23 cellular contexts compared by ENCODE assay signal in the genomic region with DNA sequence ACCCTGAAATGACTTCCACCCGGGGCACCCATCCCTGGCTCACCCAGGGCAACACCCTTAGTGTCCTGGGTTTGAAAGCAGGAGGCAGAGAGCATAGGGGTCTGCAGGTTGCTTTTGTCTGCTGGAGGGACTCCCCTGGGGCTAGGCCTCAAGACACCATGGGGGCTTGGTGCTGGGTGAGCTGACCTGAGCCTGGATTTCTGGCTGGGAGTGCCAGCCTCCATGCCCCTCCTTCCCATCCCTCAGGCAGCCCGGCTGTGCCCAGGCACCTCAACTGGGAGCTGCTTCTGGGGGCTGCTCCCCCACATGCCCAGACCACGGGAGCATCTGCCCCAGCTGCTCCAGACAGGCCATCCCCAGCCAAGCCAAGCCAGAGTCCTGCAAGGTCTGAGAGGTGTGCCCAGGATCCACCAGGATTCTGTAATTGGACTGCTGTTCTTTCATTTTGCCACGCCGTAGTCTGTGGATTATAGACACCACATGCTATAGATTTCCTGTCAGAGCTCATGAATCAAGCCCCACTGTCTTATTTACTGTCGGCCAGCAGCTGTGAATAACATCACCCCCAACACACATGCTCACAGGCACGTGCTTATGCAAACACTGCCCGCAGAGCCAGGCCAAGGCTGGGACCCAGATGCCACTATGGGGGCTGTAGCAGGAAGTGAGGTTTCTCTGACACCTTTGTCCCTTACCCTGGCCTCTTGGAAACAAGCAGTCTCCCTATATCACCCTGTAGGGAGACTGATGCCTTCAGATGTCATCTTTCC. TPM values are rescaled to one million over a fixed set of nuclear protein-coding genes. Genes with fewer than 3 reads are reported as not detected.
DNase-seq lines count a peak whose midpoint lies in the region; TF ChIP-seq lines count a peak whose summit lies in the region.
"Had no signal": no experiment of that assay in that cellular context is flagged by ENCODE, and none has a peak within 500 bp of the region (broad histone marks: within the 10 kb centered on the region; RNA-seq: fewer than 3 reads in every experiment).

No MANE protein-coding gene starts in this region.

- WGBS in testis, 2 donors = 58 to 68% methylated on average over 3 to 8 of the region's 8 CpGs

- H3K27me3 Mint-ChIP-seq in neural progenitor cell (ENCODE audit: insufficient read depth, low read depth) = peaks cover 2% of the 10 kb centered on the region
- H3K27me3 Mint-ChIP-seq in progenitor cell of endocrine pancreas = peaks cover 36% of the 10 kb centered on the region

- H3K27ac Mint-ChIP-seq in neural progenitor cell = peak overlapping the region; percentile 21
- H3K27ac Mint-ChIP-seq in progenitor cell of endocrine pancreas = no peak overlapping the region
- H3K27ac Mint-ChIP-seq: activated CD4-positive, alpha-beta memory T cell treated with anti-CD3 and anti-CD28 coated beads for 36 hours; activated naive CD8-positive, alpha-beta T cell; H9; stimulated activated naive B cell treated with anti-CD40 and anti-IgM and Interleukin-4, amounts not matched to agents 10 μg/mL and 1 μg/mL and 100 μg/mL, for 72 hours had no signal

- peak; percentile 32 for DNase-seq in DMS 273 (lab: John Stamatoyannopoulos, UW; ENCODE audit: unreplicated experiment)
- no peak for DNase-seq in DMS 273 treated with DMSO at 0.1 percent for 48 hours (lab: John Stamatoyannopoulos, UW)
- DNase-seq in NCI-H1417 (lab: John Stamatoyannopoulos, UW) = peak in 2 of 3 experiments; percentile 79 to 94
- peak; percentile 71 to 72 for DNase-seq in SJCRH30
- DNase-seq in neural progenitor cell (ENCODE audit: low spot score) = no peak
- no peak for DNase-seq in testis
- no peak for DNase-seq in progenitor cell of endocrine pancreas (ENCODE audit: low spot score, unreplicated experiment)
- no peak for DNase-seq in D341Med (ENCODE audit: low spot score)
- DNase-seq: activated CD4-positive, alpha-beta memory T cell treated with anti-CD3 and anti-CD28 coated beads for 36 hours; activated T-cell treated with anti-CD3 and anti-CD28 coated beads, Interleukin-2, amount 50 U/mL, for 48 hours; body of pancreas; glutamatergic neuron; H9; Karpas-422; NCI-H1436; NCI-H774; RPMI8226; stimulated activated CD4-positive, alpha-beta T cell treated with anti-CD3 and anti-CD28 coated beads, Interleukin-12 subunit alpha, Interleukin-12 subunit beta, amount 100 ng/mL, for 4 hours; stimulated activated naive B cell treated with anti-CD40 and anti-IgM and Interleukin-4, amounts not matched to agents 10 μg/mL and 1 μg/mL and 100 μg/mL, for 72 hours; trophoblast cell had no signal

- no peaks in the 10 kb centered on the region for H3K79me2 ChIP-seq in neural progenitor cell (ENCODE audit: low read depth)

- H3K27me3 ChIP-seq in SJCRH30 (no peaks in the 10 kb centered on the region), neural progenitor cell (peaks cover 17% of the 10 kb centered on the region), testis (no peaks in the 10 kb centered on the region)
- H3K27me3 ChIP-seq: body of pancreas had no signal

- no peaks in the 10 kb centered on the region for H3K36me3 ChIP-seq in SJCRH30
- no peaks in the 10 kb centered on the region for H3K36me3 ChIP-seq in neural progenitor cell
- H3K36me3 ChIP-seq in testis (ENCODE audit: low read depth, missing control alignments) = no peaks in the 10 kb centered on the region

- H3K4me3 Mint-ChIP-seq in neural progenitor cell (no peak overlapping the region), progenitor cell of endocrine pancreas (ENCODE audit: low read depth) (no peak overlapping the region)
- H3K4me3 Mint-ChIP-seq: activated CD4-positive, alpha-beta memory T cell treated with anti-CD3 and anti-CD28 coated beads for 36 hours; activated naive CD8-positive, alpha-beta T cell; H9; stimulated activated naive B cell treated with anti-CD40 and anti-IgM and Interleukin-4, amounts not matched to agents 10 μg/mL and 1 μg/mL and 100 μg/mL, for 72 hours had no signal

- TF ChIP-seq POLR2A in testis (IDR thresholded peaks at IDR 0.05) = no peak

- no peaks in the 10 kb centered on the region for H4K20me1 ChIP-seq in neural progenitor cell (ENCODE audit: low read depth)

- H3K27ac ChIP-seq in SJCRH30 (peak overlapping the region; percentile 2; the same call in 1 of the 2 replicates), neural progenitor cell (no peak overlapping the region), testis (no peak overlapping the region)
- H3K27ac ChIP-seq: 22Rv1, body of pancreas had no signal

- no peak overlapping the region for H2AFZ ChIP-seq in neural progenitor cell (replicated peaks)

- peaks cover 32% of the 10 kb centered on the region for H3K4me1 Mint-ChIP-seq in neural progenitor cell
- peaks cover 9% of the 10 kb centered on the region for H3K4me1 Mint-ChIP-seq in progenitor cell of endocrine pancreas (ENCODE audit: low read depth)
- H3K4me1 Mint-ChIP-seq: stimulated activated naive B cell treated with anti-CD40 and anti-IgM and Interleukin-4, amounts not matched to agents 10 μg/mL and 1 μg/mL and 100 μg/mL, for 72 hours had no signal

- no peaks in the 10 kb centered on the region for H3K9me3 Mint-ChIP-seq in neural progenitor cell
- H3K9me3 Mint-ChIP-seq in progenitor cell of endocrine pancreas (ENCODE audit: low read depth) = no peaks in the 10 kb centered on the region
- H3K9me3 Mint-ChIP-seq: H9 had no signal

- H3K9me3 ChIP-seq in SJCRH30 (replicated peaks) (no peaks in the 10 kb centered on the region), neural progenitor cell (ENCODE audit: low read depth) (no peaks in the 10 kb centered on the region), testis (no peaks in the 10 kb centered on the region)
- H3K9me3 ChIP-seq: body of pancreas had no signal

- H3K4me3 ChIP-seq in SJCRH30 (no peak overlapping the region), neural progenitor cell (no peak overlapping the region), testis (no peak overlapping the region)
- H3K4me3 ChIP-seq: body of pancreas had no signal

- H3K36me3 Mint-ChIP-seq in neural progenitor cell = no peaks in the 10 kb centered on the region
- no peaks in the 10 kb centered on the region for H3K36me3 Mint-ChIP-seq in progenitor cell of endocrine pancreas (ENCODE audit: insufficient read depth)
- H3K36me3 Mint-ChIP-seq: activated CD4-positive, alpha-beta memory T cell treated with anti-CD3 and anti-CD28 coated beads for 36 hours; activated naive CD8-positive, alpha-beta T cell had no signal

- H3K4me1 ChIP-seq in SJCRH30 (peaks cover 22% of the 10 kb centered on the region), neural progenitor cell (peaks cover 8% of the 10 kb centered on the region), testis (no peaks in the 10 kb centered on the region)
- H3K4me1 ChIP-seq: body of pancreas had no signal

- intact Hi-C loops in testis (cut with DNase I; ENCODE audit: low total_unique reads) = no loop called here

- TF ChIP-seq CTCF in neural progenitor cell (IDR thresholded peaks at IDR 0.05) = no peak
- no peak for TF ChIP-seq CTCF in testis (IDR thresholded peaks at IDR 0.05)
- TF ChIP-seq CTCF in progenitor cell of endocrine pancreas (IDR thresholded peaks at IDR 0.05; ENCODE audit: unreplicated experiment) = no peak

- H3K9ac ChIP-seq in neural progenitor cell = no peak overlapping the region

- no peak overlapping the region for H3K4me2 ChIP-seq in neural progenitor cell

- H3F3A ChIP-seq in neural progenitor cell (ENCODE audit: low read depth) = no peaks in the 10 kb centered on the region

RNA-seq across cellular contexts. Expression of gene ESRRB, which starts 29.4 kb away (rescaled TPM):
- total RNA-seq in SJCRH30 (2014; rRNA removed; shearing (Covaris generic)) = 0.20 TPM in 2 replicates
- total RNA-seq in neural progenitor cell (ENCODE audit: low replicate concordance) (1.2 and 1.3 TPM in 2 replicates), testis (1 to 10 TPM; 2.5 to 2.8 TPM), progenitor cell of endocrine pancreas (0.12 and 0.29 TPM in 2 replicates)
- 3.3 TPM for polyA plus RNA-seq in testis (ENCODE audit: insufficient read depth, low read depth, low replicate concordance)
- total RNA-seq: body of pancreas had no signal
- polyA plus RNA-seq: BJ had no signal

Comparison
In these comparisons a context has a peak if more than half of its experiments do, and no peak if none do; other contexts are left out.
1. DNase-seq: peak in DMS 273 (single experiment), NCI-H1417 (2 of 3) and SJCRH30 (2 of 2); none in DMS 273 treated with DMSO at 0.1 percent for 48 hours (single experiment), neural progenitor cell (single experiment), testis (single experiment), progenitor cell of endocrine pancreas (single experiment) and D341Med (single experiment).